Comparison of ENCODE assay signal across 26 cellular contexts in the genomic region with DNA sequence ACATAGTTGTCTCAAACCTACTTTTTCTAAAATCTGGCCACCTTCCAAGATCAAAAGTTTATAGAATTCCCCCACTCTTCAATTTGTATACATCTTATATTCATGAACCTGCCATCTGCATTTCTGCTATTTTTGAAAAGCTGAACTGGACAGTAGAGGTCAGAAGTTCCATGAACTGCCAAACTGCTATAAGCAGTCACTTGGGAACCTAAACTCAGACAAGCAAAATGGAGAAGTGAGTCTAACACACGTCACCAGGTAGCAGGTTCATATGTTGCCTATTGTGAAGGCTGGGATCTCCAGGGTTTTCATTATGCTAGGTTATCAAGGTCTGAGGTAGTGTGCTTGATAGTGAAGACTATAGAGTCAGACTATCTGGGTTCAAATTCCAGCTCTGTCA. TPM values are rescaled to one million over a fixed set of nuclear protein-coding genes. Genes with fewer than 3 reads are reported as not detected.
DNase-seq lines count a peak whose midpoint lies in the region; ATAC-seq and TF ChIP-seq lines count a peak whose summit lies in the region.
"Had no signal": no experiment of that assay in that cellular context is flagged by ENCODE, and none has a peak within 500 bp of the region (broad histone marks: within the 10 kb centered on the region; RNA-seq: fewer than 3 reads in every experiment).

No MANE protein-coding gene starts in this region.

- H3K27ac ChIP-seq in epithelial cell of prostate: peak overlapping the region; percentile 87
- H3K27ac ChIP-seq in lower lobe of right lung: no peak overlapping the region
- H3K27ac ChIP-seq: esophagus muscularis mucosa, hepatocyte, upper lobe of right lung had no signal

- H3K36me3 Mint-ChIP-seq in T-helper 17 cell (ENCODE audit: low read depth): no peaks in the 10 kb centered on the region
- H3K36me3 Mint-ChIP-seq: immature natural killer cell had no signal

- no peak overlapping the region for H3K4me3 Mint-ChIP-seq in T-helper 17 cell
- H3K4me3 Mint-ChIP-seq: activated naive CD4-positive, alpha-beta T cell treated with anti-CD3 and anti-CD28 coated beads for 36 hours; H9; T-helper 1 cell treated with Interleukin-12 subunit alpha and Interleukin-12 subunit beta and Interleukin-4 antibody, amounts not matched to agents 30 μg/mL and 1 μg/mL, for 36 hours had no signal

- peaks cover 8% of the 10 kb centered on the region for H3K27me3 ChIP-seq in lower lobe of right lung (ENCODE audit: low read depth)
- H3K27me3 ChIP-seq: hepatocyte, upper lobe of right lung had no signal

- peaks cover 12% of the 10 kb centered on the region for H3K4me1 ChIP-seq in lower lobe of right lung

- TF ChIP-seq CTCF in GM12865 (IDR thresholded peaks at IDR 0.05; ENCODE audit: insufficient read depth, low read depth, low read length, missing control alignments): no peak
- TF ChIP-seq CTCF in lower lobe of right lung (IDR thresholded peaks at IDR 0.05): no peak

- H3K4me3 ChIP-seq in GM12865 (ENCODE audit: low read depth, low read length) (no peak overlapping the region), lower lobe of right lung (no peak overlapping the region)
- H3K4me3 ChIP-seq: esophagus muscularis mucosa, hepatocyte, smooth muscle cell, upper lobe of right lung had no signal

- no peaks in the 10 kb centered on the region for H3K36me3 ChIP-seq in lower lobe of right lung
- H3K36me3 ChIP-seq: esophagus muscularis mucosa, upper lobe of right lung had no signal

- peak; percentile 30 for DNase-seq in GM12865 (ENCODE audit: low read depth)
- no peak for DNase-seq in epithelial cell of prostate (ENCODE audit: low read depth, low spot score)
- DNase-seq in lower lobe of right lung: no peak
- no peak for DNase-seq in cardiac septum (ENCODE audit: low spot score)
- DNase-seq in T-helper 17 cell: no peak
- DNase-seq: activated CD4-positive, alpha-beta T cell treated with anti-CD3 and anti-CD28 coated beads for 48 hours; activated naive CD4-positive, alpha-beta T cell treated with anti-CD3 and anti-CD28 coated beads for 36 hours; activated T-cell treated with anti-CD3 and anti-CD28 coated beads, Interleukin-2, amount 50 U/mL, for 48 hours; amniotic stem cell; foreskin melanocyte; H9; immature natural killer cell; KBM-7; mesendoderm; NCI-H1436 treated with DMSO at 0.1 percent for 48 hours; NCI-H510A; stimulated activated CD4-positive, alpha-beta T cell treated with anti-CD3 and anti-CD28 coated beads, Interleukin-2, amount 100 ng/mL, for 24 hours; substantia nigra; upper lobe of right lung had no signal

- intact Hi-C loops in lower lobe of right lung (cut with DNase I) (no loop called here), cardiac septum (cut with DNase I) (no loop called here)

- ATAC-seq in GM19351 (IDR thresholded peaks at IDR 0.05; ENCODE audit: unreplicated experiment) (peak; percentile 68), HG02981 (IDR thresholded peaks at IDR 0.05; ENCODE audit: unreplicated experiment) (peak; percentile 26), GM21381 (IDR thresholded peaks at IDR 0.05; ENCODE audit: unreplicated experiment) (no peak), lower lobe of right lung (no peak), T-helper 17 cell (no peak)
- ATAC-seq: upper lobe of right lung had no signal

- peaks cover 25% of the 10 kb centered on the region for H3K27me3 Mint-ChIP-seq in T-helper 17 cell

- no peak overlapping the region for H3K27ac Mint-ChIP-seq in T-helper 17 cell
- H3K27ac Mint-ChIP-seq: activated naive CD4-positive, alpha-beta T cell treated with anti-CD3 and anti-CD28 coated beads for 36 hours; H9; immature natural killer cell; T-helper 1 cell treated with Interleukin-12 subunit alpha and Interleukin-12 subunit beta and Interleukin-4 antibody, amounts not matched to agents 30 μg/mL and 1 μg/mL, for 36 hours had no signal

- H3K9me3 ChIP-seq in lower lobe of right lung (no peaks in the 10 kb centered on the region), T-helper 17 cell (ENCODE audit: control insufficient read depth, low read length, poor library complexity, severe bottlenecking) (no peaks in the 10 kb centered on the region)
- H3K9me3 ChIP-seq: upper lobe of right lung had no signal

- H3K4me1 Mint-ChIP-seq in T-helper 17 cell: peaks cover 8% of the 10 kb centered on the region

RNA-seq across cellular contexts. Expression of a gene that starts 2.0 kb away (rescaled TPM):
- total RNA-seq in lower lobe of right lung (123 TPM), cardiac septum (20.8 TPM), T-helper 17 cell (under 1 TPM; 0.23 to 0.52 TPM)

Comparison
In these comparisons a context has a peak if more than half of its experiments do, and no peak if none do; other contexts are left out.
1. ATAC-seq: peak in GM19351 (single experiment) and HG02981 (single experiment); none in GM21381 (single experiment), lower lobe of right lung (0 of 2) and T-helper 17 cell (single experiment).
2. RNA of a gene that starts 2.0 kb away (total RNA-seq): 123 TPM in lower lobe of right lung (single experiment) and 20.8 TPM in cardiac septum (single experiment); 0.23 to 0.52 TPM in T-helper 17 cell; every median in the first group is over 10 times any median in the second.